Comparison of ENCODE assay signal across 8 cellular contexts in genomic region chr1:47189844-47190562, GRCh38. TPM values are rescaled to one million over a fixed set of nuclear protein-coding genes. Genes with fewer than 3 reads are reported as not detected.
DNase-seq lines count a peak whose midpoint lies in the region; ATAC-seq and TF ChIP-seq lines count a peak whose summit lies in the region.

Gene PDZK1IP1, minus strand, starts transcription at chr1:47190036. Its CDS starts 104 bp downstream, at chr1:47189932.

- no peak for ATAC-seq in activated naive CD8-positive, alpha-beta T cell treated with anti-CD3 and anti-CD28 coated beads, Interleukin-2, amount 50 U/mL, for 24 hours
- ATAC-seq in GM21447 (IDR thresholded peaks at IDR 0.05; ENCODE audit: unreplicated experiment), result no peak

- H3K36me3 Mint-ChIP-seq in Caco-2 (ENCODE audit: insufficient read depth, unreplicated experiment), result peaks cover 32% of the 10 kb centered on the region
- no peaks in the 10 kb centered on the region for H3K36me3 Mint-ChIP-seq in progenitor cell of endocrine pancreas (ENCODE audit: insufficient read depth)
- H3K36me3 Mint-ChIP-seq in activated naive CD8-positive, alpha-beta T cell treated with anti-CD3 and anti-CD28 coated beads, Interleukin-2, amount 50 U/mL, for 24 hours (ENCODE audit: low read depth), result no peaks in the 10 kb centered on the region

- H3K27ac Mint-ChIP-seq in Caco-2 (ENCODE audit: unreplicated experiment) (peak within 1 kb of the TSS; percentile 98), progenitor cell of endocrine pancreas (no peak within 1 kb of the TSS)
- no peak within 1 kb of the TSS for H3K27ac Mint-ChIP-seq in activated naive CD8-positive, alpha-beta T cell treated with anti-CD3 and anti-CD28 coated beads, Interleukin-2, amount 50 U/mL, for 24 hours

- H3K4me3 ChIP-seq in Caco-2 (ENCODE audit: low read depth, low read length), result no peak within 1 kb of the TSS
- H3K4me3 ChIP-seq in SJCRH30, result no peak within 1 kb of the TSS

- H3K27me3 Mint-ChIP-seq in Caco-2 (ENCODE audit: insufficient read depth, unreplicated experiment) (no peaks in the 10 kb centered on the region), progenitor cell of endocrine pancreas (peaks cover 7% of the 10 kb centered on the region)
- H3K27me3 Mint-ChIP-seq in activated naive CD8-positive, alpha-beta T cell treated with anti-CD3 and anti-CD28 coated beads, Interleukin-2, amount 50 U/mL, for 24 hours, result peaks cover 6% of the 10 kb centered on the region

- H3K9me3 Mint-ChIP-seq in Caco-2 (ENCODE audit: unreplicated experiment) (no peaks in the 10 kb centered on the region), progenitor cell of endocrine pancreas (ENCODE audit: low read depth) (no peaks in the 10 kb centered on the region)
- no peaks in the 10 kb centered on the region for H3K9me3 Mint-ChIP-seq in activated naive CD8-positive, alpha-beta T cell treated with anti-CD3 and anti-CD28 coated beads, Interleukin-2, amount 50 U/mL, for 24 hours

- H3K4me1 ChIP-seq in Caco-2 (peaks cover 77% of the 10 kb centered on the region), SJCRH30 (peaks cover 24% of the 10 kb centered on the region)

- H3K27ac ChIP-seq in SJCRH30, result no peak within 1 kb of the TSS

- BruUV-seq in Caco-2 (replicated peaks; lab: Mats Ljungman, UMichigan), result no TSS peak

- POLR2A ChIA-PET in Caco-2 (lab: Charles Lee), result interaction anchor here (0.6 to 1.4 kb wide), 4 partner anchors 10 to 144 kb away, joined by 3 to 8 read pairs (median 5); partner anchors contain the start of genes CMPK1 and STIL

- peak within 1 kb of the TSS; percentile 29 for H3K4me3 Mint-ChIP-seq in Caco-2 (ENCODE audit: unreplicated experiment)
- no peak within 1 kb of the TSS for H3K4me3 Mint-ChIP-seq in progenitor cell of endocrine pancreas (ENCODE audit: low read depth)
- H3K4me3 Mint-ChIP-seq in activated naive CD8-positive, alpha-beta T cell treated with anti-CD3 and anti-CD28 coated beads, Interleukin-2, amount 50 U/mL, for 24 hours, result no peak within 1 kb of the TSS

- H3K27me3 ChIP-seq in Caco-2 (replicated peaks; ENCODE audit: control insufficient read depth, insufficient read depth, low read length) (no peaks in the 10 kb centered on the region), SJCRH30 (no peaks in the 10 kb centered on the region; the same call in 1 of the 2 replicates)

- H3K36me3 ChIP-seq in Caco-2 (ENCODE audit: control insufficient read depth, insufficient read depth, low read length) (no peaks in the 10 kb centered on the region), SJCRH30 (no peaks in the 10 kb centered on the region)

- DNase-seq in Caco-2 (peak; percentile 47 to 56), SJCRH30 (peak; percentile 53 to 63), glomerular visceral epithelial cell (ENCODE audit: extremely low spot score) (peak; percentile 99), progenitor cell of endocrine pancreas (ENCODE audit: low spot score, unreplicated experiment) (peak; percentile 6), SHP77 (lab: John Stamatoyannopoulos, UW) (no peak)
- no peak for DNase-seq in activated CD4-positive, CD25-positive, alpha-beta regulatory T cell treated with anti-CD3 and anti-CD28 coated beads, Interleukin-2, amount 50 U/mL, for 72 hours
- DNase-seq in activated naive CD8-positive, alpha-beta T cell treated with anti-CD3 and anti-CD28 coated beads, Interleukin-2, amount 50 U/mL, for 24 hours, result no peak

- H3K4me1 Mint-ChIP-seq in Caco-2 (ENCODE audit: low read depth, unreplicated experiment), result peaks cover 49% of the 10 kb centered on the region
- peaks cover 13% of the 10 kb centered on the region for H3K4me1 Mint-ChIP-seq in progenitor cell of endocrine pancreas (ENCODE audit: low read depth)
- no peaks in the 10 kb centered on the region for H3K4me1 Mint-ChIP-seq in activated naive CD8-positive, alpha-beta T cell treated with anti-CD3 and anti-CD28 coated beads, Interleukin-2, amount 50 U/mL, for 24 hours

- TF ChIP-seq CTCF in Caco-2 (IDR thresholded peaks at IDR 0.05; ENCODE audit: insufficient read depth in 1 of 2, low read depth in 1 of 2, low read length in 1 of 2, severe bottlenecking in 1 of 2, unreplicated experiment in 1 of 2) (no peak), progenitor cell of endocrine pancreas (IDR thresholded peaks at IDR 0.05; ENCODE audit: unreplicated experiment) (no peak)

- intact Hi-C loops in Caco-2 (cut with micrococcal nuclease; ENCODE audit: unreplicated experiment), result loop anchor here (2.0 kb wide), 1 partner anchor 125 kb away; the partner anchor contains the start of gene STIL

- H3K9me3 ChIP-seq in Caco-2 (no peaks in the 10 kb centered on the region; the same call in 1 of the 2 replicates), SJCRH30 (replicated peaks) (no peaks in the 10 kb centered on the region)

- CTCF ChIA-PET in Caco-2 (lab: Charles Lee), result interaction anchor here (0.7 to 4.0 kb wide), 3 partner anchors 11 to 380 kb away, joined by 3 to 53 read pairs (median 6); no protein-coding TSS in a partner anchor

RNA-seq across cellular contexts. Expression of gene PDZK1IP1, which starts in this region (rescaled TPM):
- 3.8 and 6.1 TPM in 2 replicates for total RNA-seq in Caco-2 (2022)
- not detected in 2 replicates for total RNA-seq in SJCRH30 (2014; rRNA removed; shearing (Covaris generic))
- total RNA-seq in progenitor cell of endocrine pancreas, result not detected in 2 replicates

Comparison
In these comparisons a context has a peak if more than half of its experiments do, and no peak if none do; other contexts are left out.
1. Peak in DNase-seq in SJCRH30; RNA of the gene not detected or under 1 TPM.
2. Peak in DNase-seq in progenitor cell of endocrine pancreas; RNA of the gene not detected or under 1 TPM.
3. DNase-seq: peak in Caco-2 (2 of 2) and glomerular visceral epithelial cell (single experiment); none in activated CD4-positive, CD25-positive, alpha-beta regulatory T cell treated with anti-CD3 and anti-CD28 coated beads, Interleukin-2, amount 50 U/mL, for 72 hours (single experiment), activated naive CD8-positive, alpha-beta T cell treated with anti-CD3 and anti-CD28 coated beads, Interleukin-2, amount 50 U/mL, for 24 hours (single experiment) and SHP77 (0 of 2).